ENCODE assay signal across 11 cellular contexts in genomic region chr6:28537065-28537464, GRCh38. TPM values are rescaled to one million over a fixed set of nuclear protein-coding genes. Genes with fewer than 3 reads are reported as not detected.
DNase-seq lines count a peak whose midpoint lies in the region; ATAC-seq and TF ChIP-seq lines count a peak whose summit lies in the region.
"Had no signal": no experiment of that assay in that cellular context is flagged by ENCODE, and none has a peak within 500 bp of the region (broad histone marks: within the 10 kb centered on the region; RNA-seq: fewer than 3 reads in every experiment).

No MANE protein-coding gene starts in this region.

- no peaks in the 10 kb centered on the region for H3K9me3 ChIP-seq in psoas muscle

- TF ChIP-seq CTCF in psoas muscle (IDR thresholded peaks at IDR 0.05) = no peak

- no peaks in the 10 kb centered on the region for H3K36me3 ChIP-seq in psoas muscle (ENCODE audit: insufficient read depth in 1 of 2, low read depth in 1 of 2)

- H3K27me3 Mint-ChIP-seq in activated naive CD4-positive, alpha-beta T cell treated with anti-CD3 and anti-CD28 coated beads for 36 hours (ENCODE audit: low read depth) = peaks cover 19% of the 10 kb centered on the region
- peaks cover 68% of the 10 kb centered on the region for H3K27me3 Mint-ChIP-seq in activated CD8-positive, alpha-beta T cell treated with anti-CD3 and anti-CD28 coated beads, Interleukin-2, amount 10 ng/mL, durations not matched to agents 7 days and 5 days (ENCODE audit: low read depth)
- H3K27me3 Mint-ChIP-seq in stimulated activated naive B cell treated with anti-CD40 and anti-IgM and Interleukin-4, amounts not matched to agents 10 μg/mL and 1 μg/mL and 100 μg/mL, for 72 hours = peaks cover 67 to 76% of the 10 kb centered on the region in 2 donors

- H3K27me3 ChIP-seq in psoas muscle (ENCODE audit: insufficient read depth in 3 of 3, low read length in 2 of 3) = peaks cover 0 to 6% (median 0%) of the 10 kb centered on the region in 3 donors

- CTCF ChIA-PET in activated naive CD4-positive, alpha-beta T cell treated with anti-CD3 and anti-CD28 coated beads for 36 hours (lab: Charles Lee) = no interaction called here
- CTCF ChIA-PET in activated CD8-positive, alpha-beta T cell treated with anti-CD3 and anti-CD28 coated beads, Interleukin-2, amount 10 ng/mL, durations not matched to agents 7 days and 5 days (lab: Charles Lee) = no interaction called here

- no peak for ATAC-seq in activated CD8-positive, alpha-beta T cell treated with anti-CD3 and anti-CD28 coated beads, Interleukin-2, amount 10 ng/mL, durations not matched to agents 7 days and 5 days
- no peak for ATAC-seq in stimulated activated naive B cell treated with anti-CD40 and anti-IgM and Interleukin-4, amounts not matched to agents 10 μg/mL and 1 μg/mL and 100 μg/mL, for 72 hours (replicated peaks)
- no peak for ATAC-seq in HG02678 (IDR thresholded peaks at IDR 0.05; ENCODE audit: unreplicated experiment)
- ATAC-seq in psoas muscle = no peak
- no peak for ATAC-seq in GM19395 (IDR thresholded peaks at IDR 0.05; ENCODE audit: unreplicated experiment)

- H3K27ac Mint-ChIP-seq in activated naive CD4-positive, alpha-beta T cell treated with anti-CD3 and anti-CD28 coated beads for 36 hours = no peak overlapping the region
- H3K27ac Mint-ChIP-seq in activated CD8-positive, alpha-beta T cell treated with anti-CD3 and anti-CD28 coated beads, Interleukin-2, amount 10 ng/mL, durations not matched to agents 7 days and 5 days = no peak overlapping the region
- H3K27ac Mint-ChIP-seq in stimulated activated naive B cell treated with anti-CD40 and anti-IgM and Interleukin-4, amounts not matched to agents 10 μg/mL and 1 μg/mL and 100 μg/mL, for 72 hours = peak overlapping the region; percentile 2

- H3K4me3 ChIP-seq in psoas muscle = no peak overlapping the region
- H3K4me3 ChIP-seq: lung had no signal

- H3K4me3 Mint-ChIP-seq in activated naive CD4-positive, alpha-beta T cell treated with anti-CD3 and anti-CD28 coated beads for 36 hours = peak overlapping the region; percentile 58
- peak overlapping the region; percentile 35 for H3K4me3 Mint-ChIP-seq in activated CD8-positive, alpha-beta T cell treated with anti-CD3 and anti-CD28 coated beads, Interleukin-2, amount 10 ng/mL, durations not matched to agents 7 days and 5 days
- H3K4me3 Mint-ChIP-seq in stimulated activated naive B cell treated with anti-CD40 and anti-IgM and Interleukin-4, amounts not matched to agents 10 μg/mL and 1 μg/mL and 100 μg/mL, for 72 hours = peak overlapping the region in 1 of 2 donors; percentile 33

- POLR2A ChIA-PET in activated CD8-positive, alpha-beta T cell treated with anti-CD3 and anti-CD28 coated beads, Interleukin-2, amount 10 ng/mL, durations not matched to agents 7 days and 5 days (lab: Charles Lee) = no interaction called here

- H3K27ac ChIP-seq in psoas muscle = no peak overlapping the region
- H3K27ac ChIP-seq: C4-2B had no signal

- no peaks in the 10 kb centered on the region for H3K36me3 Mint-ChIP-seq in activated naive CD4-positive, alpha-beta T cell treated with anti-CD3 and anti-CD28 coated beads for 36 hours (ENCODE audit: low read depth)
- H3K36me3 Mint-ChIP-seq in activated CD8-positive, alpha-beta T cell treated with anti-CD3 and anti-CD28 coated beads, Interleukin-2, amount 10 ng/mL, durations not matched to agents 7 days and 5 days (ENCODE audit: low read depth) = peaks cover under 1% of the 10 kb centered on the region
- H3K36me3 Mint-ChIP-seq in stimulated activated naive B cell treated with anti-CD40 and anti-IgM and Interleukin-4, amounts not matched to agents 10 μg/mL and 1 μg/mL and 100 μg/mL, for 72 hours = peaks cover 2 to 4% of the 10 kb centered on the region in 2 donors

- 11 to 13% (median 12%) methylated on average over 18 of the region's 18 CpGs for WGBS in psoas muscle, 3 donors

- DNase-seq in activated naive CD4-positive, alpha-beta T cell treated with anti-CD3 and anti-CD28 coated beads for 36 hours = peak; percentile 6
- no peak for DNase-seq in activated naive CD4-positive, alpha-beta T cell (lab: John Stamatoyannopoulos, UW)
- DNase-seq in activated CD8-positive, alpha-beta T cell treated with anti-CD3 and anti-CD28 coated beads, Interleukin-2, amount 10 ng/mL, durations not matched to agents 7 days and 5 days = no peak
- peak in 24 of 42 donors; percentile 4 to 64 (median 30) for DNase-seq in head of caudate nucleus
- no peak for DNase-seq in stimulated activated naive B cell treated with anti-CD40 and anti-IgM and Interleukin-4, amounts not matched to agents 10 μg/mL and 1 μg/mL and 100 μg/mL, for 72 hours
- no peak for DNase-seq in psoas muscle

- peaks cover 2% of the 10 kb centered on the region for H3K9me3 Mint-ChIP-seq in activated naive CD4-positive, alpha-beta T cell treated with anti-CD3 and anti-CD28 coated beads for 36 hours
- H3K9me3 Mint-ChIP-seq in activated CD8-positive, alpha-beta T cell treated with anti-CD3 and anti-CD28 coated beads, Interleukin-2, amount 10 ng/mL, durations not matched to agents 7 days and 5 days (ENCODE audit: insufficient read depth) = peaks cover 2% of the 10 kb centered on the region
- H3K9me3 Mint-ChIP-seq in stimulated activated naive B cell treated with anti-CD40 and anti-IgM and Interleukin-4, amounts not matched to agents 10 μg/mL and 1 μg/mL and 100 μg/mL, for 72 hours = peaks cover 8 to 13% of the 10 kb centered on the region in 2 donors

- intact Hi-C loops in activated naive CD4-positive, alpha-beta T cell treated with anti-CD3 and anti-CD28 coated beads for 36 hours (cut with micrococcal nuclease) = loop anchor here (5.0 kb wide), 1 partner anchor 1530 kb away; the partner anchor contains the start of gene PPP1R11
- intact Hi-C loops in head of caudate nucleus (cut with DNase I) (no loop called here), psoas muscle (cut with DNase I) (no loop called here)

- peaks cover 20% of the 10 kb centered on the region for H3K4me1 Mint-ChIP-seq in activated naive CD4-positive, alpha-beta T cell treated with anti-CD3 and anti-CD28 coated beads for 36 hours (ENCODE audit: low read depth)
- H3K4me1 Mint-ChIP-seq in activated CD8-positive, alpha-beta T cell treated with anti-CD3 and anti-CD28 coated beads, Interleukin-2, amount 10 ng/mL, durations not matched to agents 7 days and 5 days (ENCODE audit: low read depth) = peaks cover 13% of the 10 kb centered on the region
- peaks cover under 1 to 5% of the 10 kb centered on the region in 2 donors for H3K4me1 Mint-ChIP-seq in stimulated activated naive B cell treated with anti-CD40 and anti-IgM and Interleukin-4, amounts not matched to agents 10 μg/mL and 1 μg/mL and 100 μg/mL, for 72 hours

- no peaks in the 10 kb centered on the region for H3K4me1 ChIP-seq in psoas muscle

RNA-seq across cellular contexts. Expression of gene GPX5, which starts 11.4 kb away (rescaled TPM):
- not detected for total RNA-seq in activated naive CD4-positive, alpha-beta T cell treated with anti-CD3 and anti-CD28 coated beads for 36 hours
- not detected for total RNA-seq in activated CD8-positive, alpha-beta T cell treated with anti-CD3 and anti-CD28 coated beads, Interleukin-2, amount 10 ng/mL, durations not matched to agents 7 days and 5 days
- total RNA-seq in psoas muscle = not detected
- not detected for polyA plus RNA-seq in psoas muscle
- total RNA-seq: cardiac septum, lung had no signal
- polyA plus RNA-seq: lung had no signal

RNA-seq across cellular contexts. Expression of gene GPX6, which starts 21.5 kb away (rescaled TPM):
- not detected for total RNA-seq in activated naive CD4-positive, alpha-beta T cell treated with anti-CD3 and anti-CD28 coated beads for 36 hours
- total RNA-seq in activated CD8-positive, alpha-beta T cell treated with anti-CD3 and anti-CD28 coated beads, Interleukin-2, amount 10 ng/mL, durations not matched to agents 7 days and 5 days = not detected
- total RNA-seq in psoas muscle = not detected
- not detected for polyA plus RNA-seq in psoas muscle
- total RNA-seq: cardiac septum had no signal
- polyA plus RNA-seq: lung had no signal

Comparison
In these comparisons a context has a peak if more than half of its experiments do, and no peak if none do; other contexts are left out.
1. DNase-seq: peak in activated naive CD4-positive, alpha-beta T cell treated with anti-CD3 and anti-CD28 coated beads for 36 hours (single experiment) and head of caudate nucleus (24 of 42); none in activated naive CD4-positive, alpha-beta T cell (0 of 4), activated CD8-positive, alpha-beta T cell treated with anti-CD3 and anti-CD28 coated beads, Interleukin-2, amount 10 ng/mL, durations not matched to agents 7 days and 5 days (single experiment), stimulated activated naive B cell treated with anti-CD40 and anti-IgM and Interleukin-4, amounts not matched to agents 10 μg/mL and 1 μg/mL and 100 μg/mL, for 72 hours (single experiment) and psoas muscle (0 of 2).